In the genomic region with DNA sequence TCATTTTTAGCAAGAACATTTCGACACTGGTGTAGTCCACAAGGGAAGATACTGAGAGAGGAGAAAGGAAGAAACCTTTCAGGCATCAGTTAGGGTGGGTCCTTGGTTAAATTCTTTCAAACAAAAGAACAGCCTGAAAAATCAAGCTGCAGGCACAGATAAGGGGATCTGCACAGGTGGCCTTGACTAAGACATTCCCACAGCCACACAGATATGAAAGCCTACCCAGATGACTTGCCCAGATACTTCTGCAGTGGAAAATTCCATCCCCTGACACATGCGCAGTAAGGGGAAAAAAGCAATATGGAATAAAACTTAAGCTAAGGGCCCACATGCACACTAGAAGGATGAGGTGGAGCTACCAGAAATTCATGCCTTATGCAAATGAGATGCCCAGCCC, we compare ENCODE assay signal across 14 cellular contexts.
"Had no signal": no experiment of that assay in that cellular context is flagged by ENCODE, and none has a peak within 500 bp of the region (broad histone marks: within the 10 kb centered on the region; RNA-seq: fewer than 3 reads in every experiment).

No MANE protein-coding gene starts in this region.

- H3K4me3 ChIP-seq: neural progenitor cell, ovary, sigmoid colon, tibial artery, vagina had no signal

- H3K27me3 ChIP-seq: neural progenitor cell, ovary, sigmoid colon, tibial artery, vagina had no signal

- H3K9me3 Mint-ChIP-seq: activated naive CD8-positive, alpha-beta T cell treated with anti-CD3 and anti-CD28 coated beads, Interleukin-2, amount 10 ng/mL, durations not matched to agents 7 days and 5 days; neural progenitor cell; stimulated activated effector memory CD8-positive, alpha-beta T cell treated with anti-CD3 and anti-CD28 coated beads, Interleukin-12 subunit alpha, Interleukin-12 subunit beta, amount 100 ng/mL, for 72 hours; T-cell; WTC11 had no signal

- H3K4me1 Mint-ChIP-seq: neural progenitor cell, T-cell had no signal

- ATAC-seq: left lobe of liver had no signal

- H3K4me3 Mint-ChIP-seq: activated naive CD8-positive, alpha-beta T cell treated with anti-CD3 and anti-CD28 coated beads, Interleukin-2, amount 10 ng/mL, durations not matched to agents 7 days and 5 days; neural progenitor cell; stimulated activated effector memory CD8-positive, alpha-beta T cell treated with anti-CD3 and anti-CD28 coated beads, Interleukin-12 subunit alpha, Interleukin-12 subunit beta, amount 100 ng/mL, for 72 hours; T-cell; WTC11 had no signal

- H3K27ac ChIP-seq: neural progenitor cell, ovary, sigmoid colon, tibial artery, vagina had no signal

- H3K27me3 Mint-ChIP-seq: activated naive CD8-positive, alpha-beta T cell treated with anti-CD3 and anti-CD28 coated beads, Interleukin-2, amount 10 ng/mL, durations not matched to agents 7 days and 5 days; T-cell had no signal

- H3K27ac Mint-ChIP-seq: activated naive CD8-positive, alpha-beta T cell treated with anti-CD3 and anti-CD28 coated beads, Interleukin-2, amount 10 ng/mL, durations not matched to agents 7 days and 5 days; stimulated activated effector memory CD8-positive, alpha-beta T cell treated with anti-CD3 and anti-CD28 coated beads, Interleukin-12 subunit alpha, Interleukin-12 subunit beta, amount 100 ng/mL, for 72 hours; T-cell; WTC11 had no signal

- DNase-seq: activated CD4-positive, alpha-beta T cell treated with anti-CD3 and anti-CD28 coated beads for 48 hours; activated CD8-positive, alpha-beta memory T cell treated with anti-CD3 and anti-CD28 coated beads for 24 hours; activated naive CD8-positive, alpha-beta T cell treated with anti-CD3 and anti-CD28 coated beads, Interleukin-2, amount 10 ng/mL, durations not matched to agents 7 days and 5 days; ovary; sigmoid colon; stimulated activated CD4-positive, alpha-beta T cell treated with anti-CD3 and anti-CD28 coated beads, Interleukin-2, amount 100 ng/mL, for 24 hours; T-cell; T1000; tibial artery had no signal

- H3K36me3 Mint-ChIP-seq: activated naive CD8-positive, alpha-beta T cell treated with anti-CD3 and anti-CD28 coated beads, Interleukin-2, amount 10 ng/mL, durations not matched to agents 7 days and 5 days; neural progenitor cell; stimulated activated effector memory CD8-positive, alpha-beta T cell treated with anti-CD3 and anti-CD28 coated beads, Interleukin-12 subunit alpha, Interleukin-12 subunit beta, amount 100 ng/mL, for 72 hours; T-cell; WTC11 had no signal
